Comparison of ENCODE assay signal across 20 cellular contexts in genomic region chr20:36485286-36485685, GRCh38. TPM values are rescaled to one million over a fixed set of nuclear protein-coding genes. Genes with fewer than 3 reads are reported as not detected.
"Had no signal": no experiment of that assay in that cellular context is flagged by ENCODE, and none has a peak within 500 bp of the region (broad histone marks: within the 10 kb centered on the region; RNA-seq: fewer than 3 reads in every experiment).

No MANE protein-coding gene starts in this region.

- H3K27ac Mint-ChIP-seq: activated CD4-positive, alpha-beta memory T cell treated with anti-CD3 and anti-CD28 coated beads for 36 hours; activated CD4-positive, alpha-beta T cell treated with anti-CD3 and anti-CD28 coated beads, Interleukin-2, amount 10 ng/mL, durations not matched to agents 7 days and 5 days; activated naive CD8-positive, alpha-beta T cell had no signal

- H3K9ac ChIP-seq: SK-N-SH had no signal

- H3K9me3 Mint-ChIP-seq: activated CD4-positive, alpha-beta memory T cell treated with anti-CD3 and anti-CD28 coated beads for 36 hours; activated CD4-positive, alpha-beta T cell treated with anti-CD3 and anti-CD28 coated beads, Interleukin-2, amount 10 ng/mL, durations not matched to agents 7 days and 5 days; activated T-cell treated with anti-CD3 and anti-CD28 coated beads, Interleukin-2, amount 50 U/mL, for 4 hours had no signal

- H3K4me2 ChIP-seq: SK-N-SH had no signal

- H3K4me3 ChIP-seq: cardiac muscle cell, Peyer's patch, SJCRH30 had no signal

- H3K27ac ChIP-seq: brain microvascular endothelial cell, Peyer's patch, SJCRH30, VCaP had no signal

- DNase-seq: activated CD4-positive, alpha-beta memory T cell treated with anti-CD3 and anti-CD28 coated beads for 36 hours; activated CD4-positive, alpha-beta T cell treated with anti-CD3 and anti-CD28 coated beads, Interleukin-2, amount 10 ng/mL, durations not matched to agents 7 days and 5 days; activated CD4-positive, CD25-positive, alpha-beta regulatory T cell; activated CD8-positive, alpha-beta memory T cell treated with anti-CD3 and anti-CD28 coated beads for 24 hours; activated effector memory CD4-positive, alpha-beta T cell treated with anti-CD3 and anti-CD28 coated beads, Interleukin-2, amount 50 U/mL, for 16 hours; activated naive CD4-positive, alpha-beta T cell treated with Interleukin-2 at 50 U/mL for 16 hours; activated T-cell treated with anti-CD3 and anti-CD28 coated beads, Interleukin-2, amount 50 U/mL, for 4 hours; amygdala; brain microvascular endothelial cell; KG1; NCI-H1436; Peyer's patch; Right ventricle myocardium superior; SJCRH30; SK-N-SH; T-helper 1 cell had no signal

- ATAC-seq: activated T-cell treated with anti-CD3 and anti-CD28 coated beads, Interleukin-2, amount 50 U/mL, for 4 hours had no signal

- H3K36me3 Mint-ChIP-seq: activated CD4-positive, alpha-beta memory T cell treated with anti-CD3 and anti-CD28 coated beads for 36 hours; activated naive CD8-positive, alpha-beta T cell had no signal

- H3K9me3 ChIP-seq: Peyer's patch, SJCRH30, SK-N-SH had no signal

- FAIRE-seq: astrocyte had no signal

- H3K36me3 ChIP-seq: cardiac muscle cell, Peyer's patch, SJCRH30 had no signal

- H3K27me3 ChIP-seq: brain microvascular endothelial cell, cardiac muscle cell, Peyer's patch, SJCRH30 had no signal

RNA-seq across cellular contexts. Expression of gene MYL9, which starts 56.0 kb away (rescaled TPM):
- polyA plus RNA-seq: SK-N-SH had no signal
